Comparison of ENCODE assay signal across 17 cellular contexts in genomic region chr3:94716326-94717018, GRCh38.
DNase-seq lines count a peak whose midpoint lies in the region; ATAC-seq, FAIRE-seq and TF ChIP-seq lines count a peak whose summit lies in the region.
"Had no signal": no experiment of that assay in that cellular context is flagged by ENCODE, and none has a peak within 500 bp of the region (broad histone marks: within the 10 kb centered on the region; RNA-seq: fewer than 3 reads in every experiment).

No MANE protein-coding gene starts in this region.

- H3K9me3 ChIP-seq in heart right ventricle = peaks cover 0 to 4% (median 0%) of the 10 kb centered on the region in 11 donors
- H3K9me3 ChIP-seq in upper lobe of right lung = no peaks in the 10 kb centered on the region
- H3K9me3 ChIP-seq: psoas muscle, tibial nerve had no signal

- TF ChIP-seq POLR2A in GM12891 (IDR thresholded peaks at IDR 0.05; ENCODE audit: low read depth, low read length) = no peak

- 83% methylated on average over 2 of the region's 2 CpGs for WGBS in heart right ventricle, 2 donors

- ATAC-seq in heart right ventricle (no peak), Right ventricle myocardium superior (ENCODE audit: poor library complexity) (no peak), upper lobe of right lung (peak; percentile 27), HG02970 (IDR thresholded peaks at IDR 0.05; ENCODE audit: low FRiP score, unreplicated experiment) (no peak)
- ATAC-seq: psoas muscle had no signal

- H3K4me3 ChIP-seq in heart right ventricle = no peak overlapping the region
- no peak overlapping the region for H3K4me3 ChIP-seq in upper lobe of right lung
- H3K4me3 ChIP-seq: dorsolateral prefrontal cortex, psoas muscle, tibial nerve had no signal

- FAIRE-seq in GM12891 (lab: Jason Lieb, UNC) = no peak

- H3K27me3 ChIP-seq in heart right ventricle (no peaks in the 10 kb centered on the region), upper lobe of right lung (no peaks in the 10 kb centered on the region)
- H3K27me3 ChIP-seq: tibial nerve had no signal

- no peak for DNase-seq in heart right ventricle
- no peak for DNase-seq in Right ventricle myocardium superior
- DNase-seq in amniotic epithelial cell (ENCODE audit: low read depth) = peak; percentile 16
- peak; percentile 18 for DNase-seq in kidney glomerular epithelial cell (lab: John Stamatoyannopoulos, UW)
- no peak for DNase-seq in upper lobe of right lung
- no peak for DNase-seq in GM12891 (ENCODE audit: insufficient read length, low spot score)
- DNase-seq in superior temporal gyrus (ENCODE audit: extremely low spot score) = no peak
- DNase-seq: activated CD4-positive, CD25-positive, alpha-beta regulatory T cell treated with anti-CD3 and anti-CD28 coated beads, Interleukin-2, amount 50 U/mL, for 72 hours; activated CD8-positive, alpha-beta memory T cell treated with anti-CD3 and anti-CD28 coated beads, Interleukin-2, amount 50 U/mL, for 48 hours; KG1; NCI-H1694 treated with DMSO at 0.1 percent for 48 hours; NCI-H69; psoas muscle; SW 1271 had no signal

- TF ChIP-seq CTCF in heart right ventricle (IDR thresholded peaks at IDR 0.05) = peak in 6 of 9 donors; percentile 14 to 26 (median 18)
- peak; percentile 23 for TF ChIP-seq CTCF in upper lobe of right lung (IDR thresholded peaks at IDR 0.05)

- H3K4me1 ChIP-seq in heart right ventricle = no peaks in the 10 kb centered on the region
- no peaks in the 10 kb centered on the region for H3K4me1 ChIP-seq in upper lobe of right lung
- H3K4me1 ChIP-seq: psoas muscle, tibial nerve had no signal

- H3K36me3 ChIP-seq in heart right ventricle = no peaks in the 10 kb centered on the region
- H3K36me3 ChIP-seq in upper lobe of right lung = no peaks in the 10 kb centered on the region
- H3K36me3 ChIP-seq: tibial nerve had no signal

- no peak overlapping the region for H3K27ac ChIP-seq in heart right ventricle
- no peak overlapping the region for H3K27ac ChIP-seq in upper lobe of right lung
- H3K27ac ChIP-seq: dorsolateral prefrontal cortex, psoas muscle, tibial nerve had no signal

- intact Hi-C loops in heart right ventricle (cut with DNase I) (loop anchor here in 4 of 10 donors (5.0 to 10.0 kb wide), 2 partner anchors 379 to 382 kb away; no protein-coding TSS in a partner anchor), Right ventricle myocardium superior (cut with DNase I) (loop anchor here (5.0 kb wide), 1 partner anchor 379 kb away; no protein-coding TSS in a partner anchor), upper lobe of right lung (cut with DNase I) (no loop called here)

TF ChIP-seq in GM12891, 5 proteins besides CTCF, POLR2A, EP300 and RAD21:
- TF ChIP-seq SPI1 (IDR thresholded peaks at IDR 0.05; ENCODE audit: low read depth, low read length) (no peak), TAF1 (IDR thresholded peaks at IDR 0.05; ENCODE audit: low read depth, low read length) (no peak), POLR2AphosphoS5 (IDR thresholded peaks at IDR 0.05; ENCODE audit: low read depth, low read length) (no peak), POU2F2 (IDR thresholded peaks at IDR 0.05; ENCODE audit: low read depth, low read length) (no peak), PAX5 (IDR thresholded peaks at IDR 0.05; ENCODE audit: insufficient read depth, low read length, severe bottlenecking) (no peak)

Comparison
In these comparisons a context has a peak if more than half of its experiments do, and no peak if none do; other contexts are left out.
1. DNase-seq: peak in amniotic epithelial cell (single experiment) and kidney glomerular epithelial cell (single experiment); none in heart right ventricle (0 of 2), Right ventricle myocardium superior (single experiment), upper lobe of right lung (single experiment), GM12891 (single experiment) and superior temporal gyrus (single experiment).